In genomic region chr4:158775091-158775651, GRCh38 we compare ENCODE assay signal across 11 cellular contexts. TPM values are rescaled to one million over a fixed set of nuclear protein-coding genes. Genes with fewer than 3 reads are reported as not detected.
A peak's percentile ranks its signal among the peaks of the same experiment; 100 is the strongest.
DNase-seq lines count a peak whose midpoint lies in the region; ATAC-seq and TF ChIP-seq lines count a peak whose summit lies in the region.
"Had no signal": no experiment of that assay in that cellular context is flagged by ENCODE, and none has a peak within 500 bp of the region (broad histone marks: within the 10 kb centered on the region; RNA-seq: fewer than 3 reads in every experiment).

No MANE protein-coding gene starts in this region.

- H3K4me1 ChIP-seq in HEK293 (ENCODE audit: control insufficient read depth, insufficient read depth, low read length) (peaks cover 36% of the 10 kb centered on the region), smooth muscle cell (ENCODE audit: low read depth) (peaks cover 12% of the 10 kb centered on the region), trophoblast cell (ENCODE audit: control insufficient read depth in 1 of 2, insufficient read depth in 2 of 2, low read length in 2 of 2) (no peaks in the 10 kb centered on the region)

- no peak overlapping the region for H4K8ac ChIP-seq in trophoblast cell (ENCODE audit: low read depth, low read length)

- no peaks in the 10 kb centered on the region for H3K27me3 ChIP-seq in smooth muscle cell (ENCODE audit: low read depth)
- H3K27me3 ChIP-seq in trophoblast cell (ENCODE audit: insufficient read depth, low read length) = no peaks in the 10 kb centered on the region

- H3K4me3 ChIP-seq in HEK293 (ENCODE audit: low read depth, low read length) (no peak overlapping the region), cardiac fibroblast (replicated peaks in 1 of 2; ENCODE audit: low read depth in 2 of 2, low read length in 2 of 2) (no peak overlapping the region), smooth muscle cell (no peak overlapping the region), trophoblast cell (ENCODE audit: low read depth, low read length) (no peak overlapping the region)
- H3K4me3 ChIP-seq: GM23338 had no signal

- POLR2A ChIA-PET in HEK293 (lab: Yijun Ruan, JAX) = interaction anchor here (0.5 to 0.6 kb wide), 2 partner anchors 10 to 237 kb away, joined by 3 read pairs; no protein-coding TSS in a partner anchor

- H3K36me3 ChIP-seq in HEK293 (ENCODE audit: control insufficient read depth in 2 of 2, insufficient read depth in 1 of 2, low read length in 2 of 2) (no peaks in the 10 kb centered on the region), smooth muscle cell (ENCODE audit: low read depth) (no peaks in the 10 kb centered on the region), trophoblast cell (ENCODE audit: control insufficient read depth in 1 of 2, insufficient read depth in 2 of 2, low read length in 2 of 2) (no peaks in the 10 kb centered on the region)

- peaks cover 17% of the 10 kb centered on the region for H4K20me1 ChIP-seq in smooth muscle cell (ENCODE audit: low read depth)

- 9% methylated on average over 1 of the region's 1 CpG for WGBS in smooth muscle cell (ENCODE audit: low lambda C conversion rate)
- WGBS in trophoblast cell (ENCODE audit: extremely low coverage, insufficient coverage, insufficient read length) = no CpG with 5 or more reads among the region's 1 CpG

- no peak overlapping the region for H2AK5ac ChIP-seq in trophoblast cell (ENCODE audit: low read length)

- H3K23ac ChIP-seq in trophoblast cell (ENCODE audit: low read length) = no peak overlapping the region

- H3K79me2 ChIP-seq in smooth muscle cell (ENCODE audit: low read depth) (peaks cover 77% of the 10 kb centered on the region), trophoblast cell (ENCODE audit: control insufficient read depth, insufficient read depth, low read length, poor library complexity) (peaks cover 5% of the 10 kb centered on the region)

- no peak overlapping the region for H4K91ac ChIP-seq in trophoblast cell (ENCODE audit: low read depth, low read length)

- no peak overlapping the region for H3K18ac ChIP-seq in trophoblast cell (ENCODE audit: low read length)

- H3K9me3 ChIP-seq in HEK293 (ENCODE audit: control insufficient read depth, insufficient read depth, low read depth, low read length) (no peaks in the 10 kb centered on the region), smooth muscle cell (replicated peaks; ENCODE audit: low read depth) (no peaks in the 10 kb centered on the region), trophoblast cell (ENCODE audit: insufficient read depth, low read depth, low read length) (no peaks in the 10 kb centered on the region)

- H2AFZ ChIP-seq in smooth muscle cell (ENCODE audit: low read depth) = peak overlapping the region; percentile 82
- H2AFZ ChIP-seq in trophoblast cell (ENCODE audit: insufficient read depth, low read length, poor library complexity) = no peak overlapping the region
- H2AFZ ChIP-seq: GM23338 had no signal

- H3K27ac ChIP-seq in HEK293 (ENCODE audit: extremely low read depth, low read depth, low read length) (no peak overlapping the region), smooth muscle cell (ENCODE audit: low read depth) (peak overlapping the region; percentile 89), trophoblast cell (ENCODE audit: low read depth, low read length) (no peak overlapping the region)

- ATAC-seq in GM21360 (IDR thresholded peaks at IDR 0.05; ENCODE audit: unreplicated experiment) = no peak
- ATAC-seq: GM23338; naive thymus-derived CD8-positive, alpha-beta T cell had no signal

- DNase-seq in cardiac fibroblast (ENCODE audit: low read depth in 2 of 2) (peak; percentile 78 to 86), iris pigment epithelial cell (ENCODE audit: low read depth) (peak; percentile 78), smooth muscle cell (lab: John Stamatoyannopoulos, UW; ENCODE audit: unreplicated experiment) (no peak), DMS79 treated with DMSO at 0.1 percent for 48 hours (lab: John Stamatoyannopoulos, UW) (no peak), trophoblast cell (no peak), cerebellar cortex (ENCODE audit: low spot score) (no peak)
- DNase-seq: activated naive CD8-positive, alpha-beta T cell treated with anti-CD3 and anti-CD28 coated beads, Interleukin-2, amount 10 ng/mL, durations not matched to agents 7 days and 5 days; naive thymus-derived CD8-positive, alpha-beta T cell had no signal

- TF ChIP-seq CTCF in HEK293 (tag by site-specific recombination; IDR thresholded peaks at IDR 0.05) (no peak), cardiac fibroblast (IDR thresholded peaks at IDR 0.05; ENCODE audit: low read depth, low read length) (no peak), smooth muscle cell (IDR thresholded peaks at IDR 0.05; ENCODE audit: borderline replicate concordance, insufficient read depth, poor library complexity, severe bottlenecking) (no peak)

- peak overlapping the region; percentile 39 for H3K9ac ChIP-seq in smooth muscle cell (ENCODE audit: low read depth)
- H3K9ac ChIP-seq in trophoblast cell (ENCODE audit: low read length) = no peak overlapping the region

- H3F3A ChIP-seq in smooth muscle cell (ENCODE audit: low read depth) = peaks cover 3% of the 10 kb centered on the region

- no peak overlapping the region for H2BK5ac ChIP-seq in trophoblast cell (ENCODE audit: low read depth, low read length, poor library complexity)

- no peak overlapping the region for H2BK120ac ChIP-seq in trophoblast cell (ENCODE audit: insufficient read depth, low read length, poor library complexity)

- H2BK12ac ChIP-seq in trophoblast cell (ENCODE audit: low read length) = no peak overlapping the region

- no peaks in the 10 kb centered on the region for H3K79me1 ChIP-seq in trophoblast cell (ENCODE audit: low read length)

- no peak overlapping the region for H4K12ac ChIP-seq in trophoblast cell (ENCODE audit: low read depth, low read length)

- CTCF ChIA-PET in HEK293 (lab: Yijun Ruan, JAX) = interaction anchor here (0.9 to 1.1 kb wide), 2 partner anchors 75 to 103 kb away, joined by 3 to 4 read pairs; partner anchors contain the start of gene ETFDH

- no peak overlapping the region for H3K14ac ChIP-seq in trophoblast cell (ENCODE audit: low read length)

- H3K4ac ChIP-seq in trophoblast cell (ENCODE audit: low read depth, low read length) = no peak overlapping the region

- H3K4me2 ChIP-seq in smooth muscle cell = peak overlapping the region; percentile 40
- no peak overlapping the region for H3K4me2 ChIP-seq in trophoblast cell (ENCODE audit: low read length)
- H3K4me2 ChIP-seq: GM23338 had no signal

TF ChIP-seq in HEK293, 187 proteins besides CTCF, POLR2A, EP300 and RAD21 (continues in another document):
- TF ChIP-seq ZNF362 (tag by site-specific recombination; IDR thresholded peaks at IDR 0.05) (no peak), ZNF792 (tag by site-specific recombination; IDR thresholded peaks at IDR 0.05) (no peak), PRDM10 (tag by site-specific recombination; IDR thresholded peaks at IDR 0.05) (peak; percentile 85), PRDM6 (tag by site-specific recombination; IDR thresholded peaks at IDR 0.05) (peak; percentile 62)

RNA-seq across cellular contexts. Expression of gene FNIP2, which starts 6.3 kb away (rescaled TPM):
- 27.6 and 36.3 TPM in 2 replicates for total RNA-seq in smooth muscle cell
- polyA plus RNA-seq in smooth muscle cell = 10.4 and 11.2 TPM in 2 replicates
- polyA plus RNA-seq in trophoblast cell (2013) = 8.2 and 8.8 TPM in 2 replicates

RNA-seq across cellular contexts. Expression of gene PPID, which starts 52.0 kb away (rescaled TPM):
- total RNA-seq in smooth muscle cell = 32.1 and 33.2 TPM in 2 replicates
- polyA plus RNA-seq in smooth muscle cell = 33.1 and 33.7 TPM in 2 replicates
- 31.1 and 32.2 TPM in 2 replicates for polyA plus RNA-seq in trophoblast cell (2013)

Comparison
In these comparisons a context has a peak if more than half of its experiments do, and no peak if none do; other contexts are left out.
1. DNase-seq: peak in cardiac fibroblast (2 of 2) and iris pigment epithelial cell (single experiment); none in smooth muscle cell (single experiment), DMS79 treated with DMSO at 0.1 percent for 48 hours (single experiment), trophoblast cell (0 of 2) and cerebellar cortex (single experiment).